In genomic region chr16:31458835-31459721, GRCh38 we compare ENCODE assay signal across 8 cellular contexts. TPM values are rescaled to one million over a fixed set of nuclear protein-coding genes. Genes with fewer than 3 reads are reported as not detected.
A peak's percentile ranks its signal among the peaks of the same experiment; 100 is the strongest.
DNase-seq lines count a peak whose midpoint lies in the region; ATAC-seq and TF ChIP-seq lines count a peak whose summit lies in the region.

ARMC5 (plus strand) TSS chr16:31459501; CDS start chr16:31459525, 24 bp downstream.

- TF ChIP-seq RAD21 in liver (IDR thresholded peaks at IDR 0.05) = peak; percentile 54

- peak; percentile 97 to 99 (median 98) for DNase-seq in CD4-positive, CD25-positive, alpha-beta regulatory T cell
- DNase-seq in NCI-H748 treated with DMSO at 0.1 percent for 48 hours (lab: John Stamatoyannopoulos, UW) = peak; percentile 84
- peak; percentile 96 to 97 for DNase-seq in activated CD4-positive, alpha-beta T cell treated with anti-CD3 and anti-CD28 coated beads, Interleukin-2, amount 50 U/mL, for 4 hours
- DNase-seq in dermis blood vessel endothelial cell = peak; percentile 99
- peak; percentile 97 for DNase-seq in stimulated activated CD4-positive, alpha-beta T cell treated with anti-CD3 and anti-CD28 coated beads, Interleukin-4, amount 100 ng/mL, for 24 hours

- H3K27me3 Mint-ChIP-seq in CD4-positive, CD25-positive, alpha-beta regulatory T cell = no peaks in the 10 kb centered on the region

- peak within 1 kb of the TSS; percentile 99 for H3K27ac ChIP-seq in CD4-positive, CD25-positive, alpha-beta regulatory T cell (ENCODE audit: insufficient read depth, low read length, poor library complexity, severe bottlenecking)
- H3K27ac ChIP-seq in liver (ENCODE audit: low read depth in 1 of 2, low read length in 2 of 2) = peak within 1 kb of the TSS; percentile 97 to 98

- H3K9me3 ChIP-seq in CD4-positive, CD25-positive, alpha-beta regulatory T cell (ENCODE audit: control insufficient read depth in 2 of 2, low read length in 2 of 2) = no peaks in the 10 kb centered on the region
- no peaks in the 10 kb centered on the region for H3K9me3 ChIP-seq in liver (ENCODE audit: control insufficient read depth in 4 of 4, low read length in 3 of 4)

- peaks cover 9% of the 10 kb centered on the region for H3K36me3 Mint-ChIP-seq in CD4-positive, CD25-positive, alpha-beta regulatory T cell

- peak; percentile 71 to 73 for ATAC-seq in CD4-positive, CD25-positive, alpha-beta regulatory T cell (ENCODE audit: low read depth in 2 of 2)
- ATAC-seq in GM19395 (IDR thresholded peaks at IDR 0.05; ENCODE audit: unreplicated experiment) (peak; percentile 77), HG03565 (IDR thresholded peaks at IDR 0.05; ENCODE audit: unreplicated experiment) (peak; percentile 61)

- peak within 1 kb of the TSS; percentile 63 to 75 for H3K9ac ChIP-seq in liver (ENCODE audit: low read depth in 1 of 2, low read length in 2 of 2)

- H3K27me3 ChIP-seq in CD4-positive, CD25-positive, alpha-beta regulatory T cell (ENCODE audit: control insufficient read depth, insufficient read depth, low read length) = no peaks in the 10 kb centered on the region
- no peaks in the 10 kb centered on the region for H3K27me3 ChIP-seq in liver (ENCODE audit: control insufficient read depth in 4 of 4, insufficient read depth in 4 of 4, low read length in 3 of 4)

- peaks cover 5% of the 10 kb centered on the region for H3K36me3 ChIP-seq in CD4-positive, CD25-positive, alpha-beta regulatory T cell (ENCODE audit: control insufficient read depth, insufficient read depth, low read length)
- H3K36me3 ChIP-seq in liver (ENCODE audit: control insufficient read depth in 4 of 4, insufficient read depth in 3 of 4, low read depth in 1 of 4, low read length in 3 of 4) = no peaks in the 10 kb centered on the region

- H3K9me3 Mint-ChIP-seq in CD4-positive, CD25-positive, alpha-beta regulatory T cell = no peaks in the 10 kb centered on the region

- H3K27ac Mint-ChIP-seq in CD4-positive, CD25-positive, alpha-beta regulatory T cell = peak within 1 kb of the TSS; percentile 97 to 100 (median 99)

- peaks cover 52% of the 10 kb centered on the region for H3K4me1 ChIP-seq in CD4-positive, CD25-positive, alpha-beta regulatory T cell (ENCODE audit: control insufficient read depth, insufficient read depth, low read length, poor library complexity, severe bottlenecking)
- H3K4me1 ChIP-seq in liver (ENCODE audit: control insufficient read depth in 4 of 4, insufficient read depth in 4 of 4, low read length in 3 of 4) = peaks cover 27 to 68% (median 53%) of the 10 kb centered on the region in 4 donors

- under 1% methylated on average over 98 of the region's 98 CpGs for WGBS in liver

- peaks cover 18 to 57% (median 35%) of the 10 kb centered on the region in 4 donors for H3K4me1 Mint-ChIP-seq in CD4-positive, CD25-positive, alpha-beta regulatory T cell

- peak within 1 kb of the TSS; percentile 94 to 99 (median 96) for H3K4me3 Mint-ChIP-seq in CD4-positive, CD25-positive, alpha-beta regulatory T cell

- H3K4me3 ChIP-seq in CD4-positive, CD25-positive, alpha-beta regulatory T cell (ENCODE audit: low read depth, low read length) = peak within 1 kb of the TSS; percentile 87
- H3K4me3 ChIP-seq in liver (ENCODE audit: low read depth in 1 of 3, low read length in 3 of 3) = peak within 1 kb of the TSS; percentile 66 to 82 (median 74)

- peak; percentile 26 for TF ChIP-seq CTCF in liver (IDR thresholded peaks at IDR 0.05; ENCODE audit: low read depth, low read length, missing input control)

TF ChIP-seq in liver, 16 proteins besides CTCF, POLR2A, EP300 and RAD21:
- TF ChIP-seq GABPA (IDR thresholded peaks at IDR 0.05 in 1 of 2, conservative IDR thresholded peaks at IDR 0.05 in 1 of 2) (peak; percentile 88 to 95), YY1 (IDR thresholded peaks at IDR 0.05) (peak; percentile 99), ZBTB33 (IDR thresholded peaks at IDR 0.05) (no peak), TAF1 (conservative IDR thresholded peaks at IDR 0.05) (peak; percentile 43), ATF3 (IDR thresholded peaks at IDR 0.05) (peak; percentile 83), EGR1 (IDR thresholded peaks at IDR 0.05; ENCODE audit: low read depth in 2 of 2) (peak; percentile 36 to 73), SP1 (IDR thresholded peaks at IDR 0.05) (no peak), MAX (IDR thresholded peaks at IDR 0.05) (peak; percentile 94), RXRA (IDR thresholded peaks at IDR 0.05) (peak; percentile 48 to 54), HNF4G (IDR thresholded peaks at IDR 0.05) (no peak), NR2F2 (IDR thresholded peaks at IDR 0.05) (peak; percentile 47), FOXA2 (IDR thresholded peaks at IDR 0.05) (no peak), FOXA1 (IDR thresholded peaks at IDR 0.05) (peak; percentile 34), HNF4A (conservative IDR thresholded peaks at IDR 0.05) (peak in 1 of 2 donors; percentile 31), JUND (IDR thresholded peaks at IDR 0.05) (no peak)
- TF ChIP-seq, protein P1, sequence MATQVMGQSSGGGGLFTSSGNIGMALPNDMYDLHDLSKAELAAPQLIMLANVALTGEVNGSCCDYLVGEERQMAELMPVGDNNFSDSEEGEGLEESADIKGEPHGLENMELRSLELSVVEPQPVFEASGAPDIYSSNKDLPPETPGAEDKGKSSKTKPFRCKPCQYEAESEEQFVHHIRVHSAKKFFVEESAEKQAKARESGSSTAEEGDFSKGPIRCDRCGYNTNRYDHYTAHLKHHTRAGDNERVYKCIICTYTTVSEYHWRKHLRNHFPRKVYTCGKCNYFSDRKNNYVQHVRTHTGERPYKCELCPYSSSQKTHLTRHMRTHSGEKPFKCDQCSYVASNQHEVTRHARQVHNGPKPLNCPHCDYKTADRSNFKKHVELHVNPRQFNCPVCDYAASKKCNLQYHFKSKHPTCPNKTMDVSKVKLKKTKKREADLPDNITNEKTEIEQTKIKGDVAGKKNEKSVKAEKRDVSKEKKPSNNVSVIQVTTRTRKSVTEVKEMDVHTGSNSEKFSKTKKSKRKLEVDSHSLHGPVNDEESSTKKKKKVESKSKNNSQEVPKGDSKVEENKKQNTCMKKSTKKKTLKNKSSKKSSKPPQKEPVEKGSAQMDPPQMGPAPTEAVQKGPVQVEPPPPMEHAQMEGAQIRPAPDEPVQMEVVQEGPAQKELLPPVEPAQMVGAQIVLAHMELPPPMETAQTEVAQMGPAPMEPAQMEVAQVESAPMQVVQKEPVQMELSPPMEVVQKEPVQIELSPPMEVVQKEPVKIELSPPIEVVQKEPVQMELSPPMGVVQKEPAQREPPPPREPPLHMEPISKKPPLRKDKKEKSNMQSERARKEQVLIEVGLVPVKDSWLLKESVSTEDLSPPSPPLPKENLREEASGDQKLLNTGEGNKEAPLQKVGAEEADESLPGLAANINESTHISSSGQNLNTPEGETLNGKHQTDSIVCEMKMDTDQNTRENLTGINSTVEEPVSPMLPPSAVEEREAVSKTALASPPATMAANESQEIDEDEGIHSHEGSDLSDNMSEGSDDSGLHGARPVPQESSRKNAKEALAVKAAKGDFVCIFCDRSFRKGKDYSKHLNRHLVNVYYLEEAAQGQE (IDR thresholded peaks at IDR 0.05) = peak; percentile 58
TF ChIP-seq in liver: peak in this region for 11.

RNA-seq across cellular contexts. Expression of gene ARMC5, which starts in this region (rescaled TPM):
- 11.4 TPM for total RNA-seq in CD4-positive, CD25-positive, alpha-beta regulatory T cell
- 1 to 10 TPM; 4.0 to 5.9 (median 5.6) TPM for polyA plus RNA-seq in CD4-positive, CD25-positive, alpha-beta regulatory T cell
- total RNA-seq in dermis blood vessel endothelial cell (26.4 and 29.8 TPM in 2 replicates), liver (10 to 100 TPM in 1 of 2 donors, 1 to 10 TPM in 1; 5.4 to 13.3 TPM)
- 10 to 100 TPM; 10.1 to 12.6 TPM for polyA plus RNA-seq in liver

Comparison
In these comparisons a context has a peak if more than half of its experiments do, and no peak if none do; other contexts are left out.
1. Peak in every context shown above with its lines: DNase-seq, ATAC-seq, H3K4me3 ChIP-seq and H3K27ac ChIP-seq.